22 cellular contexts compared by ENCODE assay signal in the genomic region with DNA sequence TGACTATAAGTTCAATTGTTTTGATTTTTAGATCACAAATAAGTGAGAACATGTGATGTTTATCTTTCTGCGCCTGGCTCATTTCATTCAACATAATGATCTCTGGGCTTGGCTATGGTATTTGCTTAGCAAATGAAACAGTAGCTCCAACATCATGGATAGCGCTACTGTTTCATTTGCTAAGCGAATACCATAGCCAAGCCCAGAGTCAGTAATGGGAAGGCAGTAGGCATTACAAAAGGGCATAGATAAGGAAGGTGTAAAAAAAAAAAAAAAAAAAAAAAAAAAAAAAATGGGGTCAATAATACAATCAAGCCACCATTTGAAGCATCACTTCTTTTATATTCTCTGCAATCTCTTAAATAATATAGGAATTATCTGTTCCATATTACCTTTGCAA.
"Had no signal": no experiment of that assay in that cellular context is flagged by ENCODE, and none has a peak within 500 bp of the region (broad histone marks: within the 10 kb centered on the region; RNA-seq: fewer than 3 reads in every experiment).

No MANE protein-coding gene starts in this region.

- H3K4me3 ChIP-seq: breast epithelium, hepatocyte, ovary, right lobe of liver, uterus had no signal

- DNase-seq: activated CD4-positive, alpha-beta T cell treated with anti-CD3 and anti-CD28 coated beads for 36 hours; activated CD4-positive, alpha-beta T cell treated with anti-CD3 and anti-CD28 coated beads, Interleukin-2, amount 50 U/mL, for 4 hours; activated CD4-positive, CD25-positive, alpha-beta regulatory T cell; activated naive CD4-positive, alpha-beta T cell; activated T-cell treated with anti-CD3 and anti-CD28 coated beads for 4 hours; activated T-cell treated with anti-CD3 and anti-CD28 coated beads, Interleukin-2, amount 50 U/mL, for 72 hours; central memory CD4-positive, alpha-beta T cell; dermis blood vessel endothelial cell; effector CD4-positive, alpha-beta T cell; islet precursor cell; mammary epithelial cell; naive thymus-derived CD4-positive, alpha-beta T cell; ovary; right lobe of liver; stimulated activated CD4-positive, alpha-beta T cell treated with anti-CD3 and anti-CD28 coated beads, Interleukin-4, amount 100 ng/mL, for 24 hours; stimulated activated CD8-positive, alpha-beta memory T cell treated with anti-CD3 and anti-CD28 coated beads, Interleukin-4, amount 100 ng/mL, for 48 hours; stimulated activated naive CD8-positive, alpha-beta T cell treated with anti-CD3 and anti-CD28 coated beads, Interleukin-15, amount 100 ng/mL, for 72 hours; substantia nigra; uterus had no signal

- H3K27me3 ChIP-seq: breast epithelium, hepatocyte, ovary, right lobe of liver, uterus had no signal

- H3K4me1 ChIP-seq: breast epithelium, right lobe of liver, uterus had no signal

- H3K9me3 ChIP-seq: breast epithelium, ovary, right lobe of liver, uterus had no signal

- H3K27ac ChIP-seq: breast epithelium, epithelial cell of prostate, hepatocyte, ovary, right lobe of liver, uterus had no signal

- H3K36me3 ChIP-seq: breast epithelium, ovary, right lobe of liver, uterus had no signal
